In genomic region chr6:112253842-112254816, GRCh38 we compare ENCODE assay signal across 8 cellular contexts. TPM values are rescaled to one million over a fixed set of nuclear protein-coding genes. Genes with fewer than 3 reads are reported as not detected.
DNase-seq lines count a peak whose midpoint lies in the region; ATAC-seq and TF ChIP-seq lines count a peak whose summit lies in the region.

A gene with protein sequence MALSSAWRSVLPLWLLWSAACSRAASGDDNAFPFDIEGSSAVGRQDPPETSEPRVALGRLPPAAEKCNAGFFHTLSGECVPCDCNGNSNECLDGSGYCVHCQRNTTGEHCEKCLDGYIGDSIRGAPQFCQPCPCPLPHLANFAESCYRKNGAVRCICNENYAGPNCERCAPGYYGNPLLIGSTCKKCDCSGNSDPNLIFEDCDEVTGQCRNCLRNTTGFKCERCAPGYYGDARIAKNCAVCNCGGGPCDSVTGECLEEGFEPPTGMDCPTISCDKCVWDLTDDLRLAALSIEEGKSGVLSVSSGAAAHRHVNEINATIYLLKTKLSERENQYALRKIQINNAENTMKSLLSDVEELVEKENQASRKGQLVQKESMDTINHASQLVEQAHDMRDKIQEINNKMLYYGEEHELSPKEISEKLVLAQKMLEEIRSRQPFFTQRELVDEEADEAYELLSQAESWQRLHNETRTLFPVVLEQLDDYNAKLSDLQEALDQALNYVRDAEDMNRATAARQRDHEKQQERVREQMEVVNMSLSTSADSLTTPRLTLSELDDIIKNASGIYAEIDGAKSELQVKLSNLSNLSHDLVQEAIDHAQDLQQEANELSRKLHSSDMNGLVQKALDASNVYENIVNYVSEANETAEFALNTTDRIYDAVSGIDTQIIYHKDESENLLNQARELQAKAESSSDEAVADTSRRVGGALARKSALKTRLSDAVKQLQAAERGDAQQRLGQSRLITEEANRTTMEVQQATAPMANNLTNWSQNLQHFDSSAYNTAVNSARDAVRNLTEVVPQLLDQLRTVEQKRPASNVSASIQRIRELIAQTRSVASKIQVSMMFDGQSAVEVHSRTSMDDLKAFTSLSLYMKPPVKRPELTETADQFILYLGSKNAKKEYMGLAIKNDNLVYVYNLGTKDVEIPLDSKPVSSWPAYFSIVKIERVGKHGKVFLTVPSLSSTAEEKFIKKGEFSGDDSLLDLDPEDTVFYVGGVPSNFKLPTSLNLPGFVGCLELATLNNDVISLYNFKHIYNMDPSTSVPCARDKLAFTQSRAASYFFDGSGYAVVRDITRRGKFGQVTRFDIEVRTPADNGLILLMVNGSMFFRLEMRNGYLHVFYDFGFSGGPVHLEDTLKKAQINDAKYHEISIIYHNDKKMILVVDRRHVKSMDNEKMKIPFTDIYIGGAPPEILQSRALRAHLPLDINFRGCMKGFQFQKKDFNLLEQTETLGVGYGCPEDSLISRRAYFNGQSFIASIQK (N-terminal part only) (minus strand): TSS chr6:112254567. CDS start chr6:112254150, 417 bp downstream.

- H3K27ac Mint-ChIP-seq in activated T-cell treated with anti-CD3 and anti-CD28 coated beads, Interleukin-2, amount 50 U/mL, for 24 hours, result no peak within 1 kb of the TSS

- DNase-seq in DMS79 treated with DMSO at 0.1 percent for 48 hours (lab: John Stamatoyannopoulos, UW), result peak; percentile 71
- DNase-seq in KG1 (lab: John Stamatoyannopoulos, UW), result peak; percentile 10
- peak; percentile 47 for DNase-seq in activated T-cell treated with anti-CD3 and anti-CD28 coated beads, Interleukin-2, amount 50 U/mL, for 24 hours
- peak; percentile 88 for DNase-seq in fibroblast of pulmonary artery (ENCODE audit: low read depth)
- DNase-seq in myocyte (ENCODE audit: low read depth), result peak; percentile 52

- H3K27me3 Mint-ChIP-seq in activated T-cell treated with anti-CD3 and anti-CD28 coated beads, Interleukin-2, amount 50 U/mL, for 24 hours, result peaks cover 61% of the 10 kb centered on the region

- TF ChIP-seq CTCF in fibroblast of pulmonary artery (IDR thresholded peaks at IDR 0.05; ENCODE audit: low read length, missing control alignments), result no peak

- H3K36me3 Mint-ChIP-seq in activated T-cell treated with anti-CD3 and anti-CD28 coated beads, Interleukin-2, amount 50 U/mL, for 24 hours (ENCODE audit: low read depth), result no peaks in the 10 kb centered on the region

- H3K4me1 Mint-ChIP-seq in activated T-cell treated with anti-CD3 and anti-CD28 coated beads, Interleukin-2, amount 50 U/mL, for 24 hours (ENCODE audit: low read depth), result peaks cover 17% of the 10 kb centered on the region

- no peaks in the 10 kb centered on the region for H3K4me1 ChIP-seq in urinary bladder (ENCODE audit: insufficient read depth)

- peak within 1 kb of the TSS; percentile 73 for H3K4me3 Mint-ChIP-seq in activated T-cell treated with anti-CD3 and anti-CD28 coated beads, Interleukin-2, amount 50 U/mL, for 24 hours

- H3K4me3 ChIP-seq in fibroblast of pulmonary artery (replicated peaks; ENCODE audit: low read depth, low read length) (peak within 1 kb of the TSS; percentile 83), urinary bladder (ENCODE audit: low read depth, low read length) (peak within 1 kb of the TSS; percentile 61)

- no peaks in the 10 kb centered on the region for H3K9me3 Mint-ChIP-seq in activated T-cell treated with anti-CD3 and anti-CD28 coated beads, Interleukin-2, amount 50 U/mL, for 24 hours

- ATAC-seq in HG03108 (IDR thresholded peaks at IDR 0.05; ENCODE audit: unreplicated experiment) (no peak), HG03135 (IDR thresholded peaks at IDR 0.05; ENCODE audit: unreplicated experiment) (no peak)

- no peaks in the 10 kb centered on the region for H3K36me3 ChIP-seq in urinary bladder (ENCODE audit: insufficient read depth)

- peak within 1 kb of the TSS; percentile 70 for H3K27ac ChIP-seq in urinary bladder (ENCODE audit: low read depth)

- under 1% methylated on average over 52 of the region's 52 CpGs for WGBS in urinary bladder

RNA-seq across cellular contexts. Expression of the gene that starts here (rescaled TPM):
- 65.7 and 66.2 TPM in 2 replicates for total RNA-seq in myocyte
- 2.5 TPM for polyA plus RNA-seq in myocyte (2012)
- 426 TPM for total RNA-seq in urinary bladder
- 101 TPM for polyA plus RNA-seq in urinary bladder

Comparison
In these comparisons a context has a peak if more than half of its experiments do, and no peak if none do; other contexts are left out.
1. DNase-seq: peak in every context shown above with its lines; median percentile 88 in fibroblast of pulmonary artery; 71 in DMS79 treated with DMSO at 0.1 percent for 48 hours; 52 in myocyte; 47 in activated T-cell treated with anti-CD3 and anti-CD28 coated beads, Interleukin-2, amount 50 U/mL, for 24 hours; 10 in KG1.